Comparison of ENCODE assay signal across 9 cellular contexts in the genomic region with DNA sequence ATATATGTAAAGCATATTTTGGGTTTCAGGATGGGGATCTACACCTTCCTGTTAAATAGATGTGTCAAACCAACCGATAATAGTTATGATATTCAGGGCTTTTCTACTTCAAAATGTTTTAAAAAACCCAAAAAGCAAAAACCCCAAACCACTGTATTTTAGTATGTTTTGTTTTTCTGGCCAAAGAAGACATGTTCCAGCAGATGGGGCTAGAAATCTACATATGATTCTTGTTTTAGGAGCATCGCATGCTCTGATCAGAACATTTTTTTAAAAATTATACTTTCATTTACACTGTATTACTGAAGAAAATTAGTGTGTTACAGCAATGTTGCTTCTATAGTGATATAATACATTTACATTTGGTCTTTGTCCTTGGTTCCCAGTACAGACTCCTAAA. TPM values are rescaled to one million over a fixed set of nuclear protein-coding genes. Genes with fewer than 3 reads are reported as not detected.
DNase-seq lines count a peak whose midpoint lies in the region; ATAC-seq, FAIRE-seq and TF ChIP-seq lines count a peak whose summit lies in the region.
"Had no signal": no experiment of that assay in that cellular context is flagged by ENCODE, and none has a peak within 500 bp of the region (broad histone marks: within the 10 kb centered on the region; RNA-seq: fewer than 3 reads in every experiment).

No MANE protein-coding gene starts in this region.

- peaks cover 42% of the 10 kb centered on the region for H3K4me1 ChIP-seq in astrocyte (ENCODE audit: insufficient read depth, low read length)

- peak overlapping the region; percentile 14 for H3K4me3 ChIP-seq in GM06990 (replicated peaks; ENCODE audit: low read depth, low read length)
- H3K4me3 ChIP-seq in astrocyte (ENCODE audit: insufficient read depth, low read depth, low read length) = no peak overlapping the region

- DNase-seq in GM06990 (ENCODE audit: extremely low read depth, insufficient read length) = no peak
- peak; percentile 15 for DNase-seq in astrocyte (ENCODE audit: low read depth)
- no peak for DNase-seq in neural crest cell (ENCODE audit: low read depth, low spot score)
- DNase-seq in stimulated activated naive CD4-positive, alpha-beta T cell treated with Interleukin-2 at 50 U/mL for 16 hours (lab: John Stamatoyannopoulos, UW) = no peak
- DNase-seq in NCI-H1092 (lab: John Stamatoyannopoulos, UW) = no peak
- no peak for DNase-seq in germinal center (ENCODE audit: low spot score)
- DNase-seq: glutamatergic neuron had no signal

- no peak overlapping the region for H3K27ac Mint-ChIP-seq in astrocyte (ENCODE audit: unreplicated experiment)
- H3K27ac Mint-ChIP-seq in neural crest cell (ENCODE audit: unreplicated experiment) = no peak overlapping the region

- H3K27me3 ChIP-seq in GM06990 (replicated peaks; ENCODE audit: control insufficient read depth, insufficient read depth, low read length) (no peaks in the 10 kb centered on the region), astrocyte (ENCODE audit: insufficient read depth, low read length) (no peaks in the 10 kb centered on the region)

- H3K9me3 ChIP-seq in astrocyte (ENCODE audit: insufficient read depth, low read depth, low read length) = no peaks in the 10 kb centered on the region

- H3K36me3 ChIP-seq in GM06990 (ENCODE audit: control insufficient read depth, insufficient read depth, low read length) (peaks cover 2% of the 10 kb centered on the region), astrocyte (ENCODE audit: insufficient read depth, low read length) (no peaks in the 10 kb centered on the region)

- peaks cover 90% of the 10 kb centered on the region for H3K79me2 ChIP-seq in astrocyte (ENCODE audit: insufficient read depth, low read length)

- peaks cover 35% of the 10 kb centered on the region for H3K4me1 Mint-ChIP-seq in astrocyte (ENCODE audit: low read depth, unreplicated experiment)
- H3K4me1 Mint-ChIP-seq in neural crest cell = peaks cover 9% of the 10 kb centered on the region

- H3K36me3 Mint-ChIP-seq in astrocyte (ENCODE audit: low read depth, unreplicated experiment) (peaks cover 7% of the 10 kb centered on the region), neural crest cell (ENCODE audit: low read depth) (peaks cover 6% of the 10 kb centered on the region)

- H3K27me3 Mint-ChIP-seq in astrocyte (ENCODE audit: low read depth, unreplicated experiment) (no peaks in the 10 kb centered on the region), neural crest cell (ENCODE audit: low read depth) (no peaks in the 10 kb centered on the region)

- H3K4me3 Mint-ChIP-seq in astrocyte (ENCODE audit: unreplicated experiment) = no peak overlapping the region
- no peak overlapping the region for H3K4me3 Mint-ChIP-seq in neural crest cell

- no peak overlapping the region for H3K4me2 ChIP-seq in astrocyte (ENCODE audit: low read length)

- peak; percentile 44 for TF ChIP-seq CTCF in GM06990 (IDR thresholded peaks at IDR 0.05; ENCODE audit: insufficient read depth, low read length, poor library complexity, severe bottlenecking)
- peak; percentile 47 for TF ChIP-seq CTCF in astrocyte (IDR thresholded peaks at IDR 0.05; ENCODE audit: insufficient read depth, low read depth, low read length)
- TF ChIP-seq CTCF in neural crest cell (conservative IDR thresholded peaks at IDR 0.05) = peak; percentile 50

- H4K20me1 ChIP-seq in astrocyte (ENCODE audit: insufficient read depth, low read length) = peaks cover 19% of the 10 kb centered on the region

- no peak overlapping the region for H3K27ac ChIP-seq in astrocyte (ENCODE audit: low read depth, low read length)

- H3K9ac ChIP-seq in astrocyte (ENCODE audit: low read length) = no peak overlapping the region

- no peak overlapping the region for H2AFZ ChIP-seq in astrocyte (ENCODE audit: low read depth, low read length)

- peak; percentile 45 for ATAC-seq in HG02588 (IDR thresholded peaks at IDR 0.05; ENCODE audit: unreplicated experiment)
- no peak for ATAC-seq in HG03025 (IDR thresholded peaks at IDR 0.05; ENCODE audit: low FRiP score, unreplicated experiment)

- no peaks in the 10 kb centered on the region for H3K9me3 Mint-ChIP-seq in astrocyte (ENCODE audit: unreplicated experiment)
- H3K9me3 Mint-ChIP-seq in neural crest cell = no peaks in the 10 kb centered on the region

- no peak for FAIRE-seq in astrocyte (lab: Jason Lieb, UNC)

RNA-seq across cellular contexts. Expression of a gene that starts 11.0 kb away (rescaled TPM):
- total RNA-seq in astrocyte = 22.7 and 25.9 TPM in 2 replicates
- total RNA-seq in neural crest cell = 27.4 and 34.7 TPM in 2 replicates

RNA-seq across cellular contexts. Expression of a gene that starts 49.6 kb away (rescaled TPM):
- total RNA-seq in astrocyte = 19.3 and 20.8 TPM in 2 replicates
- total RNA-seq in neural crest cell = 17.5 and 17.7 TPM in 2 replicates

RNA-seq across cellular contexts. Expression of a gene that starts 52.9 kb away (rescaled TPM):
- total RNA-seq in astrocyte = 0.10 and 0.14 TPM in 2 replicates
- total RNA-seq in neural crest cell = 0.25 and 0.37 TPM in 2 replicates
